ENCODE assay signal across 8 cellular contexts in genomic region chr22:31496007-31496734, GRCh38. TPM values are rescaled to one million over a fixed set of nuclear protein-coding genes. Genes with fewer than 3 reads are reported as not detected.
DNase-seq lines count a peak whose midpoint lies in the region; ATAC-seq and TF ChIP-seq lines count a peak whose summit lies in the region.

TSS of gene SFI1 (plus strand) at chr22:31496536. CDS start at chr22:31508285, 11,749 bp downstream.

- peaks cover 13 to 92% (median 43%) of the 10 kb centered on the region in 6 donors for H3K4me1 ChIP-seq in spleen

- DNase-seq in AG04450 (ENCODE audit: low read depth, low spot score) (peak; percentile 72), NCI-H2227 treated with DMSO at 0.1 percent for 48 hours (lab: John Stamatoyannopoulos, UW) (peak; percentile 80), WTC11 (ENCODE audit: low spot score) (peak; percentile 92), cardiac fibroblast (ENCODE audit: low read depth in 2 of 2) (peak; percentile 88 to 92), immature natural killer cell (peak; percentile 95 to 96 (median 95)), spleen (peak; percentile 98)

- POLR2A ChIA-PET in AG04450 (lab: Yijun Ruan, JAX), result interaction anchor here (0.7 kb wide), 1 partner anchor 135 kb away, joined by 3 read pairs; no protein-coding TSS in a partner anchor
- POLR2A ChIA-PET in WTC11 (lab: Charles Lee), result no interaction called here

- peaks cover 0 to 14% (median 0%) of the 10 kb centered on the region in 6 donors for H3K36me3 ChIP-seq in spleen

- H3K27me3 ChIP-seq in AG04450 (ENCODE audit: control insufficient read depth, insufficient read depth, low read length) (no peaks in the 10 kb centered on the region), spleen (replicated peaks in 1 of 7) (no peaks in the 10 kb centered on the region)

- H3K36me3 Mint-ChIP-seq in WTC11, result peaks cover 8% of the 10 kb centered on the region
- no peaks in the 10 kb centered on the region for H3K36me3 Mint-ChIP-seq in immature natural killer cell

- peak; percentile 29 for TF ChIP-seq CTCF in AG04450 (IDR thresholded peaks at IDR 0.05; ENCODE audit: low read depth, low read length)
- no peak for TF ChIP-seq CTCF in WTC11 (IDR thresholded peaks at IDR 0.05)
- TF ChIP-seq CTCF in cardiac fibroblast (IDR thresholded peaks at IDR 0.05; ENCODE audit: low read depth, low read length), result peak; percentile 37
- peak in 8 of 11 experiments; percentile 20 to 69 (median 40) for TF ChIP-seq CTCF in spleen (IDR thresholded peaks at IDR 0.05 in 8 of 11, conservative IDR thresholded peaks at IDR 0.05 in 3 of 11)

- TF ChIP-seq POLR2A in spleen (IDR thresholded peaks at IDR 0.05), result peak in 1 of 3 donors; percentile 48

- H3K4me1 Mint-ChIP-seq in WTC11 (peaks cover 28% of the 10 kb centered on the region), immature natural killer cell (peaks cover 39 to 54% of the 10 kb centered on the region in 2 donors)

- ATAC-seq in GM18873 (IDR thresholded peaks at IDR 0.05; ENCODE audit: low FRiP score, unreplicated experiment) (peak; percentile 67), HG03139 (IDR thresholded peaks at IDR 0.05; ENCODE audit: unreplicated experiment) (peak; percentile 64), WTC11 (peak; percentile 90)

- H3K27me3 Mint-ChIP-seq in WTC11 (ENCODE audit: low read depth) (peaks cover 10% of the 10 kb centered on the region), immature natural killer cell (ENCODE audit: low read depth in 3 of 3) (peaks cover 0 to 4% (median 0%) of the 10 kb centered on the region in 3 donors)

- H3K27ac ChIP-seq in AG04450 (ENCODE audit: low read depth, low read length) (peak within 1 kb of the TSS; percentile 77), spleen (peak within 1 kb of the TSS; percentile 82 to 93 (median 89))

- intact Hi-C loops in spleen (cut with DNase I; ENCODE audit: low total_unique reads), result loop anchor here (10.0 kb wide), 1 partner anchor 139 kb away; no protein-coding TSS in a partner anchor

- 0 to 1% (median 0%) methylated on average over 34 to 70 of the region's 70 CpGs for WGBS in spleen, 5 donors

- H3K9me3 Mint-ChIP-seq in WTC11 (peaks cover 6% of the 10 kb centered on the region), immature natural killer cell (no peaks in the 10 kb centered on the region)

- H3K27ac Mint-ChIP-seq in WTC11 (peak within 1 kb of the TSS; percentile 92), immature natural killer cell (peak within 1 kb of the TSS; percentile 90 to 98 (median 92))

- CTCF ChIA-PET in AG04450 (lab: Charles Lee) (no interaction called here), WTC11 (lab: Charles Lee) (interaction anchor here (0.7 to 2.0 kb wide), 4 partner anchors 9 to 474 kb away, joined by 3 to 5 read pairs (median 4); no protein-coding TSS in a partner anchor)

- H3K9me3 ChIP-seq in AG04450 (ENCODE audit: control insufficient read depth, insufficient read depth, low read length), result no peaks in the 10 kb centered on the region; the same call in none of the 2 replicates
- no peaks in the 10 kb centered on the region for H3K9me3 ChIP-seq in spleen

- H3K4me3 Mint-ChIP-seq in WTC11 (peak within 1 kb of the TSS; percentile 87), immature natural killer cell (peak within 1 kb of the TSS; percentile 92 to 97 (median 95))

- peak within 1 kb of the TSS; percentile 94 for H3K4me3 ChIP-seq in AG04450 (ENCODE audit: low read depth, low read length)
- peak within 1 kb of the TSS; percentile 88 to 97 for H3K4me3 ChIP-seq in cardiac fibroblast (replicated peaks in 1 of 2; ENCODE audit: low read depth in 2 of 2, low read length in 2 of 2)
- H3K4me3 ChIP-seq in spleen, result peak within 1 kb of the TSS; percentile 81 to 99 (median 91)

TF ChIP-seq in WTC11, 78 proteins besides CTCF, POLR2A, EP300 and RAD21 (continues in another document):
- TF ChIP-seq ZNF425 (CRISPR knock-in tag; conservative IDR thresholded peaks at IDR 0.05), result no peak
- TF ChIP-seq FOXP4 (CRISPR knock-in tag; IDR thresholded peaks at IDR 0.05), result no peak
- no peak for TF ChIP-seq TCF7 (CRISPR knock-in tag; IDR thresholded peaks at IDR 0.05; ENCODE audit: low read depth)
- TF ChIP-seq TP53 (CRISPR knock-in tag; IDR thresholded peaks at IDR 0.05), result 0 out of 2 replicates have a peak, but pooled peaks have one; percentile 56
- no peak for TF ChIP-seq IRF2 (CRISPR knock-in tag; IDR thresholded peaks at IDR 0.05; ENCODE audit: borderline replicate concordance, low read depth)
- TF ChIP-seq ATF2 (CRISPR knock-in tag; IDR thresholded peaks at IDR 0.05; ENCODE audit: borderline replicate concordance, low read depth), result no peak
- peak; percentile 39; the same call in 1 of the 2 replicates for TF ChIP-seq SP1 (CRISPR knock-in tag; conservative IDR thresholded peaks at IDR 0.05)
- TF ChIP-seq FOXJ3 (CRISPR knock-in tag; IDR thresholded peaks at IDR 0.05; ENCODE audit: borderline replicate concordance), result no peak
- peak; percentile 90 for TF ChIP-seq MAX (CRISPR knock-in tag; IDR thresholded peaks at IDR 0.05)
- no peak for TF ChIP-seq ETV6 (CRISPR knock-in tag; IDR thresholded peaks at IDR 0.05)
- no peak for TF ChIP-seq AR (CRISPR knock-in tag; IDR thresholded peaks at IDR 0.05)
- no peak for TF ChIP-seq ELF4 (CRISPR knock-in tag; IDR thresholded peaks at IDR 0.05; ENCODE audit: low read depth)

RNA-seq across cellular contexts. Expression of gene SFI1, which starts in this region (rescaled TPM):
- polyA plus RNA-seq in AG04450 (2011; rRNA removed) (4.0 and 4.1 TPM in 2 replicates), immature natural killer cell (10 to 100 TPM in 2 of 3 donors, 1 to 10 TPM in 1; 4.2 to 31.5 (median 11.1) TPM), spleen (10 to 100 TPM; 36.7 to 71.6 (median 68.4) TPM)
- polyA minus RNA-seq in AG04450 (2011; rRNA and poly(A)+ RNA removed), result 12.2 and 15.1 TPM in 2 replicates
- total RNA-seq in WTC11 (2021) (37.9 to 43.6 TPM (median 38.7 TPM) in 3 replicates), spleen (100 to 1,000 TPM in 4 of 7 donors, 10 to 100 TPM in 3; 78.2 to 110 (median 106) TPM)

Comparison
In these comparisons a context has a peak if more than half of its experiments do, and no peak if none do; other contexts are left out.
1. Peak in every context shown above with its lines: DNase-seq, ATAC-seq, H3K4me3 ChIP-seq and H3K27ac ChIP-seq.